17 cellular contexts compared by ENCODE assay signal in genomic region chr10:77286851-77287250, GRCh38.
DNase-seq lines count a peak whose midpoint lies in the region; ATAC-seq lines count a peak whose summit lies in the region.
"Had no signal": no experiment of that assay in that cellular context is flagged by ENCODE, and none has a peak within 500 bp of the region (broad histone marks: within the 10 kb centered on the region; RNA-seq: fewer than 3 reads in every experiment).

No MANE protein-coding gene starts in this region.

- H3K9ac ChIP-seq in rectal smooth muscle tissue (ENCODE audit: low read length) = no peak overlapping the region

- H3K27ac ChIP-seq in rectal smooth muscle tissue (ENCODE audit: low read depth, low read length) = peak overlapping the region; percentile 82

- no peak for ATAC-seq in GM21515 (IDR thresholded peaks at IDR 0.05; ENCODE audit: unreplicated experiment)

- peaks cover 42% of the 10 kb centered on the region for H3K4me1 ChIP-seq in rectal smooth muscle tissue (ENCODE audit: control insufficient read depth, insufficient read depth, low read length)

- DNase-seq in DMS79 (lab: John Stamatoyannopoulos, UW) (peak; percentile 37), NCI-H1694 treated with DMSO at 0.1 percent for 48 hours (lab: John Stamatoyannopoulos, UW) (peak; percentile 87), astrocyte of the hippocampus (ENCODE audit: low read depth, low spot score) (peak; percentile 36), T-helper 2 cell (no peak), amniotic stem cell (lab: John Stamatoyannopoulos, UW) (no peak), midbrain (lab: John Stamatoyannopoulos, UW) (no peak)
- DNase-seq: activated CD4-positive, alpha-beta T cell treated with anti-CD3 and anti-CD28 coated beads, Interleukin-2, amount 10 ng/mL, durations not matched to agents 24 days and 14 days; activated naive CD4-positive, alpha-beta T cell treated with anti-CD3 and anti-CD28 coated beads for 36 hours; GOT3; KG1; NCI-H1417 treated with DMSO at 0.1 percent for 48 hours; NCI-H526 treated with DMSO at 0.1 percent for 48 hours; stimulated activated CD4-positive, alpha-beta T cell treated with anti-CD3 and anti-CD28 coated beads, Interleukin-2, amount 100 ng/mL, for 24 hours; substantia nigra had no signal

- H3K36me3 ChIP-seq in rectal smooth muscle tissue (ENCODE audit: control insufficient read depth, insufficient read depth, low read length) = no peaks in the 10 kb centered on the region
- H3K36me3 ChIP-seq: right lobe of liver had no signal

- no peaks in the 10 kb centered on the region for H3K27me3 ChIP-seq in rectal smooth muscle tissue (ENCODE audit: control insufficient read depth, insufficient read depth, low read length)
- H3K27me3 ChIP-seq: right lobe of liver had no signal

- H3K4me3 ChIP-seq in rectal smooth muscle tissue (ENCODE audit: low read length) = no peak overlapping the region
- H3K4me3 ChIP-seq: right lobe of liver had no signal

Comparison
In these comparisons a context has a peak if more than half of its experiments do, and no peak if none do; other contexts are left out.
1. DNase-seq: peak in DMS79 (single experiment), NCI-H1694 treated with DMSO at 0.1 percent for 48 hours (single experiment) and astrocyte of the hippocampus (single experiment); none in T-helper 2 cell (0 of 5), amniotic stem cell (single experiment) and midbrain (single experiment).